Comparison of ENCODE assay signal across 8 cellular contexts in genomic region chr15:36883705-36884355, GRCh38.
DNase-seq lines count a peak whose midpoint lies in the region; ATAC-seq and TF ChIP-seq lines count a peak whose summit lies in the region.

No MANE protein-coding gene starts in this region.

- DNase-seq in CD4-positive, alpha-beta T cell, result peak in 7 of 10 experiments; percentile 5 to 44 (median 13)
- DNase-seq in HS-27A (ENCODE audit: low read depth), result peak; percentile 36
- DNase-seq in NCI-H748 (lab: John Stamatoyannopoulos, UW; ENCODE audit: unreplicated experiment), result peak; percentile 82
- peak; percentile 7 to 50 for DNase-seq in activated CD4-positive, alpha-beta T cell treated with anti-CD3 and anti-CD28 coated beads, Interleukin-2, amount 50 U/mL, for 24 hours (ENCODE audit: low read depth in 1 of 2, low spot score in 1 of 2)
- peak; percentile 86 for DNase-seq in endothelial cell (ENCODE audit: low spot score)
- DNase-seq in mesenteric fat pad (ENCODE audit: low spot score), result peak; percentile 93
- DNase-seq in stimulated activated CD8-positive, alpha-beta memory T cell treated with anti-CD3 and anti-CD28 coated beads, Interleukin-2, amount 100 ng/mL, for 48 hours (ENCODE audit: low read depth in 2 of 2), result peak; percentile 58 to 67

- H3K27me3 ChIP-seq in CD4-positive, alpha-beta T cell (ENCODE audit: control insufficient read depth, insufficient read depth, low read length), result peaks cover 99% of the 10 kb centered on the region

- H3K36me3 Mint-ChIP-seq in CD4-positive, alpha-beta T cell (ENCODE audit: low read depth), result no peaks in the 10 kb centered on the region
- H3K36me3 Mint-ChIP-seq in endothelial cell (ENCODE audit: low read depth, unreplicated experiment), result no peaks in the 10 kb centered on the region

- CTCF ChIA-PET in CD4-positive, alpha-beta T cell (lab: Charles Lee), result no interaction called here

- no peak overlapping the region for H3K27ac ChIP-seq in CD4-positive, alpha-beta T cell (ENCODE audit: low read depth, low read length)

- no peaks in the 10 kb centered on the region for H3K9me3 Mint-ChIP-seq in CD4-positive, alpha-beta T cell
- no peaks in the 10 kb centered on the region for H3K9me3 Mint-ChIP-seq in endothelial cell (ENCODE audit: unreplicated experiment)

- no peak for ATAC-seq in CD4-positive, alpha-beta T cell (ENCODE audit: poor library complexity)
- peak; percentile 77 for ATAC-seq in GM19397 (IDR thresholded peaks at IDR 0.05; ENCODE audit: unreplicated experiment)

- POLR2A ChIA-PET in CD4-positive, alpha-beta T cell (lab: Charles Lee), result interaction anchor here (0.7 kb wide), 1 partner anchor 375 kb away, joined by 3 read pairs; no protein-coding TSS in a partner anchor

- intact Hi-C loops in CD4-positive, alpha-beta T cell (cut with DNase I, micrococcal nuclease), result loop anchor here in 1 of 2 experiments (5.0 kb wide), 1 partner anchor 1468 kb away; no protein-coding TSS in a partner anchor

- no peak overlapping the region for H3K27ac Mint-ChIP-seq in CD4-positive, alpha-beta T cell
- no peak overlapping the region for H3K27ac Mint-ChIP-seq in endothelial cell (ENCODE audit: unreplicated experiment)

- peaks cover 13% of the 10 kb centered on the region for H3K4me1 Mint-ChIP-seq in CD4-positive, alpha-beta T cell (ENCODE audit: low read depth)
- H3K4me1 Mint-ChIP-seq in endothelial cell (ENCODE audit: unreplicated experiment), result peaks cover 48% of the 10 kb centered on the region

- peaks cover 96% of the 10 kb centered on the region for H3K27me3 Mint-ChIP-seq in CD4-positive, alpha-beta T cell
- H3K27me3 Mint-ChIP-seq in endothelial cell (ENCODE audit: unreplicated experiment), result peaks cover 45% of the 10 kb centered on the region

- H3K4me3 Mint-ChIP-seq in CD4-positive, alpha-beta T cell, result no peak overlapping the region
- peak overlapping the region; percentile 64 for H3K4me3 Mint-ChIP-seq in endothelial cell (ENCODE audit: unreplicated experiment)

- peaks cover 4% of the 10 kb centered on the region for H3K9me3 ChIP-seq in CD4-positive, alpha-beta T cell (ENCODE audit: control insufficient read depth, low read length)

- no peak for TF ChIP-seq CTCF in CD4-positive, alpha-beta T cell (IDR thresholded peaks at IDR 0.05)
- peak; percentile 93 for TF ChIP-seq CTCF in endothelial cell (IDR thresholded peaks at IDR 0.05; ENCODE audit: unreplicated experiment)

Comparison
In these comparisons a context has a peak if more than half of its experiments do, and no peak if none do; other contexts are left out.
1. DNase-seq: peak in every context shown above with its lines; median percentile 93 in mesenteric fat pad; 86 in endothelial cell; 82 in NCI-H748; 62 in stimulated activated CD8-positive, alpha-beta memory T cell treated with anti-CD3 and anti-CD28 coated beads, Interleukin-2, amount 100 ng/mL, for 48 hours; 36 in HS-27A; 28 in activated CD4-positive, alpha-beta T cell treated with anti-CD3 and anti-CD28 coated beads, Interleukin-2, amount 50 U/mL, for 24 hours; 13 in CD4-positive, alpha-beta T cell.